In the genomic region with DNA sequence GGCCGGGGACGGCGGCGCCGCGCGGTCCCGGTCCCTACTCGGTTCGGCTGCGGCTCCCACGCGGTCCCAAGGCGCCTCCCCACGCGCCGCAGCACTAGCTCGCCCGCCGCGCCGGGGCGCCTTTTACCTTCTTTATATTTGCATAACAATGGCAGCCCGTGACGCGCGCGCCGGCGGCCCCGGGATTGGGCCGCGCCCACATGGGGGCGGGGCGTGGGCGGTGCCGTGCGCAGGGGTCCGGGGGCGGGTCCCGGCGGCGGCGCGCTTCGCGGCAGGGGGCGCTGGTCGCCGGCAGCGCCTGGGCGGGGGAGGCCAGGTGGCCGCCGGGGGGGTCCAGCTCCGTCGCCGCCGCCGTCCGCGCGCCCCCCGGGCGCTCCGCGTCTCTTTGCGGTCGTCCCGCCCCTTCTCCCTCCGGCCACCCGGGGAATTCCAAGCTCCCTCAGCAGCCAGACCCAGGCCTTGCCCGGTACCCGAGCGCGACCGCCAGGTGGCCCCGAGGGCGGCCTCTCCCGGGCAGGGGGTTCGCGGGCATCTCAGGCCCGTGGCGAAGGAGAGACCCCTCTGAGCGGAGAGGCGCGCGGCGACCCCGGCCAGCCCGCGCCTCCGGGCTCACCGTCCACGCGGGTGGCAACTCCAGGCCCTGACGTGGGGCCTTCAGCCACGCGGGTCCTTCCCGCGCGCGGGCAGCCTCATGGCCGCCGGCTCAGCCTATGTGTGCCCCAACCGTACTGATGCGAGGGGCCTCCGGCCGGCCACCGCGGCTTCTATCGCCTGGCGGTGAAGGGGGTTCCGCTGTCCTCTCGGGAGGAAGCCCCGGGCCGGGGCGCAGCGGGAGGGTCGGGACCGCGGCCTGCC, we compare ENCODE assay signal across 8 cellular contexts.
A peak's percentile ranks its signal among the peaks of the same experiment; 100 is the strongest.
DNase-seq lines count a peak whose midpoint lies in the region; ATAC-seq lines count a peak whose summit lies in the region.

A gene with protein sequence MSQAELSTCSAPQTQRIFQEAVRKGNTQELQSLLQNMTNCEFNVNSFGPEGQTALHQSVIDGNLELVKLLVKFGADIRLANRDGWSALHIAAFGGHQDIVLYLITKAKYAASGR (minus strand): TSS at position 96 of the 855 bp plus-strand sequence. CDS start 343 bp downstream, outside the sequence.

- peak; percentile 98 for DNase-seq in 8988T
- peak; percentile 89 for DNase-seq in NCI-H2227 (lab: John Stamatoyannopoulos, UW; ENCODE audit: unreplicated experiment)
- peak; percentile 88 for DNase-seq in activated CD4-positive, CD25-positive, alpha-beta regulatory T cell treated with anti-CD3 and anti-CD28 coated beads, Interleukin-2, amount 50 U/mL, for 16 hours (ENCODE audit: low read depth, low spot score)
- peak; percentile 61 for DNase-seq in cerebellar cortex (ENCODE audit: low spot score)
- peak; percentile 89 for DNase-seq in kidney tubule cell (ENCODE audit: low spot score)
- peak; percentile 79 to 92 for DNase-seq in stimulated activated CD4-positive, alpha-beta T cell treated with anti-CD3 and anti-CD28 coated beads, Interleukin-1b, Interleukin-23, amount 100 ng/mL, for 1 hour (ENCODE audit: low read depth in 2 of 2)

- ATAC-seq in GM18519 (IDR thresholded peaks at IDR 0.05; ENCODE audit: low FRiP score, unreplicated experiment) (peak; percentile 55), HG03039 (IDR thresholded peaks at IDR 0.05; ENCODE audit: unreplicated experiment) (peak; percentile 63)

Comparison
In these comparisons a context has a peak if more than half of its experiments do, and no peak if none do; other contexts are left out.
1. Peak in every context shown above with its lines: DNase-seq and ATAC-seq.